ENCODE assay signal across 15 cellular contexts in the genomic region with DNA sequence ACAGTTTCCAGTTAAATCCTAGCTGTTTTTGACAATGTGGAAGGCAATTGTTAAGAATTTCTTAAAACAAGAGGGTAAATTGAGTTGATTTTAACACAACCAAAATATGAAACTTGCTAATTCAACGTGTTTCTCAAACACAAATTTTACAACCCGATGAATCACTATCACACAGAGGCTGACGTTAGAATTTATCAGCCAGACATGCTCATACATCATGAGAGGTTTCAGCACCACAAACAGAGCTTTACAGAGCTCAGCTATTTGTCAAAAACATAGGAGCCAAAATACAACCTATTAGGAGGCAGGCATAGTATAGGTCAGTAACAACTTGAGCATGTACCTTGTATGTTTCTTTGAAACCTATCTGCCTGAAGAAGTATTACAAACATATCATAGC. TPM values are rescaled to one million over a fixed set of nuclear protein-coding genes. Genes with fewer than 3 reads are reported as not detected.
DNase-seq lines count a peak whose midpoint lies in the region; ATAC-seq and TF ChIP-seq lines count a peak whose summit lies in the region.
"Had no signal": no experiment of that assay in that cellular context is flagged by ENCODE, and none has a peak within 500 bp of the region (broad histone marks: within the 10 kb centered on the region; RNA-seq: fewer than 3 reads in every experiment).

No MANE protein-coding gene starts in this region.

- no peak overlapping the region for H3K4me3 Mint-ChIP-seq in activated T-helper 17 cell treated with anti-CD3 and anti-CD28 coated beads, Interleukin-2, amount 50 U/mL, for 72 hours
- no peak overlapping the region for H3K4me3 Mint-ChIP-seq in naive thymus-derived CD4-positive, alpha-beta T cell
- H3K4me3 Mint-ChIP-seq: activated CD4-positive, alpha-beta memory T cell treated with anti-CD3 and anti-CD28 coated beads, Interleukin-2, amount 10 ng/mL, durations not matched to agents 7 days and 5 days; brain; naive B cell had no signal

- H3K9me3 Mint-ChIP-seq in activated T-helper 17 cell treated with anti-CD3 and anti-CD28 coated beads, Interleukin-2, amount 50 U/mL, for 72 hours = no peaks in the 10 kb centered on the region
- peaks cover 0 to 37% (median 12%) of the 10 kb centered on the region in 11 donors for H3K9me3 Mint-ChIP-seq in naive thymus-derived CD4-positive, alpha-beta T cell
- H3K9me3 Mint-ChIP-seq: naive B cell had no signal

- H3K4me3 ChIP-seq in hepatocyte (no peak overlapping the region), esophagus squamous epithelium (no peak overlapping the region)
- no peak overlapping the region for H3K4me3 ChIP-seq in naive thymus-derived CD4-positive, alpha-beta T cell (ENCODE audit: low read length)

- no peaks in the 10 kb centered on the region for H3K36me3 Mint-ChIP-seq in activated T-helper 17 cell treated with anti-CD3 and anti-CD28 coated beads, Interleukin-2, amount 50 U/mL, for 72 hours (ENCODE audit: low read depth)
- peaks cover 6 to 34% (median 29%) of the 10 kb centered on the region in 5 donors for H3K36me3 Mint-ChIP-seq in naive thymus-derived CD4-positive, alpha-beta T cell
- H3K36me3 Mint-ChIP-seq: naive B cell had no signal

- DNase-seq in AG20443 (ENCODE audit: low spot score) = peak; percentile 32
- DNase-seq in hepatocyte (ENCODE audit: low spot score) = peak; percentile 24
- no peak for DNase-seq in naive thymus-derived CD4-positive, alpha-beta T cell
- DNase-seq in esophagus squamous epithelium (lab: John Stamatoyannopoulos, UW) = no peak
- no peak for DNase-seq in globus pallidus (ENCODE audit: low spot score)
- DNase-seq: activated CD4-positive, alpha-beta memory T cell treated with anti-CD3 and anti-CD28 coated beads, Interleukin-2, amount 10 ng/mL, durations not matched to agents 7 days and 5 days; left colon; naive B cell; NCI-H1930; Right ventricle myocardium superior; trophoblast cell had no signal

- TF ChIP-seq EP300 in Ishikawa (IDR thresholded peaks at IDR 0.05; ENCODE audit: borderline replicate concordance) = no peak

- no peak for TF ChIP-seq RAD21 in Ishikawa (IDR thresholded peaks at IDR 0.05; ENCODE audit: low read depth)

- 28% methylated on average over 3 of the region's 3 CpGs for WGBS in hepatocyte (ENCODE audit: low lambda C conversion rate, missing lambda C conversion rate)
- 41% methylated on average over 3 of the region's 3 CpGs for WGBS in esophagus squamous epithelium, 2 donors

- no peaks in the 10 kb centered on the region for H3K9me2 ChIP-seq in hepatocyte (replicated peaks; ENCODE audit: insufficient read depth)

- no peak overlapping the region for H2AFZ ChIP-seq in hepatocyte

- H3K9me3 ChIP-seq in hepatocyte (ENCODE audit: low read depth) (no peaks in the 10 kb centered on the region), esophagus squamous epithelium (no peaks in the 10 kb centered on the region)
- H3K9me3 ChIP-seq in naive thymus-derived CD4-positive, alpha-beta T cell (ENCODE audit: control insufficient read depth in 2 of 3, low read length in 3 of 3) = peaks cover 0 to 14% (median 10%) of the 10 kb centered on the region in 3 experiments

- no peaks in the 10 kb centered on the region for H3K27me3 Mint-ChIP-seq in activated T-helper 17 cell treated with anti-CD3 and anti-CD28 coated beads, Interleukin-2, amount 50 U/mL, for 72 hours
- H3K27me3 Mint-ChIP-seq in naive thymus-derived CD4-positive, alpha-beta T cell = no peaks in the 10 kb centered on the region
- H3K27me3 Mint-ChIP-seq: activated CD4-positive, alpha-beta memory T cell treated with anti-CD3 and anti-CD28 coated beads, Interleukin-2, amount 10 ng/mL, durations not matched to agents 7 days and 5 days; brain; naive B cell had no signal

- H3K79me2 ChIP-seq in hepatocyte = no peaks in the 10 kb centered on the region

- peak; percentile 39 for ATAC-seq in activated T-helper 17 cell treated with anti-CD3 and anti-CD28 coated beads, Interleukin-2, amount 50 U/mL, for 72 hours (replicated peaks)
- no peak for ATAC-seq in HG03457 (IDR thresholded peaks at IDR 0.05; ENCODE audit: unreplicated experiment)
- no peak for ATAC-seq in naive thymus-derived CD4-positive, alpha-beta T cell
- ATAC-seq: left colon had no signal

- CTCF ChIA-PET in naive thymus-derived CD4-positive, alpha-beta T cell (lab: Charles Lee) = interaction anchor here (0.6 kb wide), 1 partner anchor 285 kb away, joined by 3 read pairs; no protein-coding TSS in a partner anchor

- no peaks in the 10 kb centered on the region for H3K4me1 Mint-ChIP-seq in activated T-helper 17 cell treated with anti-CD3 and anti-CD28 coated beads, Interleukin-2, amount 50 U/mL, for 72 hours
- peaks cover 0 to 10% (median 0%) of the 10 kb centered on the region in 7 donors for H3K4me1 Mint-ChIP-seq in naive thymus-derived CD4-positive, alpha-beta T cell
- H3K4me1 Mint-ChIP-seq: activated CD4-positive, alpha-beta memory T cell treated with anti-CD3 and anti-CD28 coated beads, Interleukin-2, amount 10 ng/mL, durations not matched to agents 7 days and 5 days; naive B cell had no signal

- intact Hi-C loops in naive thymus-derived CD4-positive, alpha-beta T cell (cut with micrococcal nuclease) = loop anchor here in 1 of 2 donors (1.0 kb wide), 1 partner anchor 11 kb away; no protein-coding TSS in a partner anchor
- intact Hi-C loops in esophagus squamous epithelium (cut with DNase I) = no loop called here

- no peaks in the 10 kb centered on the region for H3K36me3 ChIP-seq in hepatocyte (replicated peaks; ENCODE audit: insufficient read depth, low read depth)
- peaks cover 0 to 11% (median 3%) of the 10 kb centered on the region in 3 experiments for H3K36me3 ChIP-seq in naive thymus-derived CD4-positive, alpha-beta T cell (ENCODE audit: control insufficient read depth in 2 of 3, insufficient read depth in 3 of 3, low read length in 3 of 3)
- no peaks in the 10 kb centered on the region for H3K36me3 ChIP-seq in esophagus squamous epithelium

- no peaks in the 10 kb centered on the region for H3K4me1 ChIP-seq in hepatocyte (ENCODE audit: insufficient read depth)
- H3K4me1 ChIP-seq in naive thymus-derived CD4-positive, alpha-beta T cell (ENCODE audit: control insufficient read depth in 2 of 2, insufficient read depth in 2 of 2, low read length in 2 of 2) = no peaks in the 10 kb centered on the region
- H3K4me1 ChIP-seq in esophagus squamous epithelium = no peaks in the 10 kb centered on the region

- no peaks in the 10 kb centered on the region for H4K20me1 ChIP-seq in hepatocyte (ENCODE audit: insufficient read depth, poor library complexity, severe bottlenecking)

- H3K27ac ChIP-seq in hepatocyte (no peak overlapping the region), esophagus squamous epithelium (no peak overlapping the region)
- H3K27ac ChIP-seq in naive thymus-derived CD4-positive, alpha-beta T cell (ENCODE audit: low read depth, low read length) = no peak overlapping the region

- H3K4me2 ChIP-seq in hepatocyte = no peak overlapping the region

- H3K27me3 ChIP-seq in hepatocyte = no peaks in the 10 kb centered on the region
- no peaks in the 10 kb centered on the region for H3K27me3 ChIP-seq in naive thymus-derived CD4-positive, alpha-beta T cell (ENCODE audit: control insufficient read depth in 2 of 2, insufficient read depth in 2 of 2, low read length in 2 of 2)
- no peaks in the 10 kb centered on the region for H3K27me3 ChIP-seq in esophagus squamous epithelium

- TF ChIP-seq POLR2A in esophagus squamous epithelium (IDR thresholded peaks at IDR 0.05) = no peak

- POLR2A ChIA-PET in naive thymus-derived CD4-positive, alpha-beta T cell (lab: Charles Lee) = no interaction called here

- H3K27ac Mint-ChIP-seq in activated T-helper 17 cell treated with anti-CD3 and anti-CD28 coated beads, Interleukin-2, amount 50 U/mL, for 72 hours = no peak overlapping the region
- H3K27ac Mint-ChIP-seq in naive thymus-derived CD4-positive, alpha-beta T cell = peak overlapping the region in 1 of 9 donors; percentile 14
- H3K27ac Mint-ChIP-seq: activated CD4-positive, alpha-beta memory T cell treated with anti-CD3 and anti-CD28 coated beads, Interleukin-2, amount 10 ng/mL, durations not matched to agents 7 days and 5 days; brain; naive B cell had no signal

- no peak for TF ChIP-seq CTCF in hepatocyte (IDR thresholded peaks at IDR 0.05; ENCODE audit: poor library complexity)
- TF ChIP-seq CTCF in esophagus squamous epithelium (IDR thresholded peaks at IDR 0.05) = no peak

TF ChIP-seq in Ishikawa, 13 proteins besides CTCF, POLR2A, EP300 and RAD21:
- TF ChIP-seq, protein P1, sequence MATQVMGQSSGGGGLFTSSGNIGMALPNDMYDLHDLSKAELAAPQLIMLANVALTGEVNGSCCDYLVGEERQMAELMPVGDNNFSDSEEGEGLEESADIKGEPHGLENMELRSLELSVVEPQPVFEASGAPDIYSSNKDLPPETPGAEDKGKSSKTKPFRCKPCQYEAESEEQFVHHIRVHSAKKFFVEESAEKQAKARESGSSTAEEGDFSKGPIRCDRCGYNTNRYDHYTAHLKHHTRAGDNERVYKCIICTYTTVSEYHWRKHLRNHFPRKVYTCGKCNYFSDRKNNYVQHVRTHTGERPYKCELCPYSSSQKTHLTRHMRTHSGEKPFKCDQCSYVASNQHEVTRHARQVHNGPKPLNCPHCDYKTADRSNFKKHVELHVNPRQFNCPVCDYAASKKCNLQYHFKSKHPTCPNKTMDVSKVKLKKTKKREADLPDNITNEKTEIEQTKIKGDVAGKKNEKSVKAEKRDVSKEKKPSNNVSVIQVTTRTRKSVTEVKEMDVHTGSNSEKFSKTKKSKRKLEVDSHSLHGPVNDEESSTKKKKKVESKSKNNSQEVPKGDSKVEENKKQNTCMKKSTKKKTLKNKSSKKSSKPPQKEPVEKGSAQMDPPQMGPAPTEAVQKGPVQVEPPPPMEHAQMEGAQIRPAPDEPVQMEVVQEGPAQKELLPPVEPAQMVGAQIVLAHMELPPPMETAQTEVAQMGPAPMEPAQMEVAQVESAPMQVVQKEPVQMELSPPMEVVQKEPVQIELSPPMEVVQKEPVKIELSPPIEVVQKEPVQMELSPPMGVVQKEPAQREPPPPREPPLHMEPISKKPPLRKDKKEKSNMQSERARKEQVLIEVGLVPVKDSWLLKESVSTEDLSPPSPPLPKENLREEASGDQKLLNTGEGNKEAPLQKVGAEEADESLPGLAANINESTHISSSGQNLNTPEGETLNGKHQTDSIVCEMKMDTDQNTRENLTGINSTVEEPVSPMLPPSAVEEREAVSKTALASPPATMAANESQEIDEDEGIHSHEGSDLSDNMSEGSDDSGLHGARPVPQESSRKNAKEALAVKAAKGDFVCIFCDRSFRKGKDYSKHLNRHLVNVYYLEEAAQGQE (IDR thresholded peaks at IDR 0.05; ENCODE audit: low read depth) = peak; percentile 74
- TF ChIP-seq CREB1 (IDR thresholded peaks at IDR 0.05; ENCODE audit: low read depth) (no peak), ZBTB7A (IDR thresholded peaks at IDR 0.05; ENCODE audit: low read depth) (no peak)
TF ChIP-seq in Ishikawa: peak in this region for 1.

RNA-seq across cellular contexts. Expression of a gene that starts 36.1 kb away (rescaled TPM):
- total RNA-seq in activated T-helper 17 cell treated with anti-CD3 and anti-CD28 coated beads, Interleukin-2, amount 50 U/mL, for 72 hours = 10 to 100 TPM in 1 of 2 donors, 1 to 10 TPM in 1; 9.6 to 30.4 TPM
- 6.8 and 8.1 TPM in 2 replicates for total RNA-seq in hepatocyte
- 3.4 and 3.7 TPM in 2 replicates for polyA plus RNA-seq in hepatocyte
- total RNA-seq in naive thymus-derived CD4-positive, alpha-beta T cell = 100 to 1,000 TPM in 3 of 5 experiments, 10 to 100 TPM in 1, 1 to 10 TPM in 1; 7.6 to 288 (median 227) TPM
- 100 to 1,000 TPM; 169 to 173 TPM for polyA plus RNA-seq in naive thymus-derived CD4-positive, alpha-beta T cell
- total RNA-seq in esophagus squamous epithelium = 1 to 10 TPM in 1 of 4 donors, under 1 TPM in 1, not detected in 2; 0.23 to 1.7 TPM

Comparison
In these comparisons a context has a peak if more than half of its experiments do, and no peak if none do; other contexts are left out.
1. DNase-seq: peak in AG20443 (single experiment) and hepatocyte (single experiment); none in naive thymus-derived CD4-positive, alpha-beta T cell (0 of 9), esophagus squamous epithelium (single experiment) and globus pallidus (single experiment).